13 cellular contexts compared by ENCODE assay signal in genomic region chr17:67959510-67959909, GRCh38. TPM values are rescaled to one million over a fixed set of nuclear protein-coding genes. Genes with fewer than 3 reads are reported as not detected.
DNase-seq lines count a peak whose midpoint lies in the region; FAIRE-seq and TF ChIP-seq lines count a peak whose summit lies in the region.
"Had no signal": no experiment of that assay in that cellular context is flagged by ENCODE, and none has a peak within 500 bp of the region (broad histone marks: within the 10 kb centered on the region; RNA-seq: fewer than 3 reads in every experiment).

No MANE protein-coding gene starts in this region.

- no peaks in the 10 kb centered on the region for H3K9me3 Mint-ChIP-seq in activated T-cell treated with anti-CD3 and anti-CD28 coated beads, Interleukin-2, amount 50 U/mL, for 24 hours
- no peaks in the 10 kb centered on the region for H3K9me3 Mint-ChIP-seq in glutamatergic neuron (ENCODE audit: unreplicated experiment)

- no peak for DNase-seq in activated T-cell treated with anti-CD3 and anti-CD28 coated beads, Interleukin-2, amount 50 U/mL, for 24 hours
- DNase-seq in activated T-cell treated with anti-CD3 and anti-CD28 coated beads, Interleukin-2, amount 50 U/mL, for 48 hours, result no peak
- DNase-seq in glutamatergic neuron (no peak), spleen (peak; percentile 29), NCI-H748 treated with DMSO at 0.1 percent for 48 hours (lab: John Stamatoyannopoulos, UW) (no peak), KG1 (lab: John Stamatoyannopoulos, UW) (no peak), D721Med (ENCODE audit: insufficient read length, low spot score) (no peak)
- DNase-seq: ACHN; effector CD4-positive, alpha-beta T cell; left lung; stimulated activated naive CD4-positive, alpha-beta T cell treated with Interleukin-2 at 50 U/mL for 16 hours had no signal

- H3K36me3 Mint-ChIP-seq in activated T-cell treated with anti-CD3 and anti-CD28 coated beads, Interleukin-2, amount 50 U/mL, for 24 hours (ENCODE audit: low read depth), result peaks cover 60% of the 10 kb centered on the region
- no peaks in the 10 kb centered on the region for H3K36me3 Mint-ChIP-seq in glutamatergic neuron (ENCODE audit: unreplicated experiment)

- peaks cover 20% of the 10 kb centered on the region for H3K4me1 Mint-ChIP-seq in activated T-cell treated with anti-CD3 and anti-CD28 coated beads, Interleukin-2, amount 50 U/mL, for 24 hours (ENCODE audit: low read depth)
- H3K4me1 Mint-ChIP-seq in glutamatergic neuron (ENCODE audit: low read depth, unreplicated experiment), result no peaks in the 10 kb centered on the region

- no peak for TF ChIP-seq POLR2A in spleen (IDR thresholded peaks at IDR 0.05)

- no peaks in the 10 kb centered on the region for H3K27me3 Mint-ChIP-seq in activated T-cell treated with anti-CD3 and anti-CD28 coated beads, Interleukin-2, amount 50 U/mL, for 24 hours
- peaks cover 3% of the 10 kb centered on the region for H3K27me3 Mint-ChIP-seq in glutamatergic neuron (ENCODE audit: unreplicated experiment)

- H3K4me3 ChIP-seq in HUES48 (ENCODE audit: low read depth, low read length), result no peak overlapping the region
- H3K4me3 ChIP-seq in spleen, result no peak overlapping the region
- H3K4me3 ChIP-seq: left lung had no signal

- WGBS in spleen, 5 donors, result 90 to 98% (median 95%) methylated on average over 3 of the region's 3 CpGs

- H3K27ac ChIP-seq in HUES48 (ENCODE audit: low read depth, low read length) (peak overlapping the region; percentile 45), spleen (no peak overlapping the region)
- H3K27ac ChIP-seq: left lung had no signal

- no peak for FAIRE-seq in D721Med (lab: Jason Lieb, UNC)
- FAIRE-seq: RCC 7860 had no signal

- H3K9me3 ChIP-seq in HUES48 (ENCODE audit: control insufficient read depth, insufficient read depth, low read length), result no peaks in the 10 kb centered on the region
- no peaks in the 10 kb centered on the region for H3K9me3 ChIP-seq in spleen
- H3K9me3 ChIP-seq: left lung had no signal

- no peaks in the 10 kb centered on the region for H3K4me1 ChIP-seq in HUES48 (ENCODE audit: control insufficient read depth, insufficient read depth, low read length)
- peaks cover 0 to 3% (median 0%) of the 10 kb centered on the region in 6 donors for H3K4me1 ChIP-seq in spleen

- TF ChIP-seq CTCF in glutamatergic neuron (IDR thresholded peaks at IDR 0.05; ENCODE audit: partially characterized antibody, unreplicated experiment) (no peak), spleen (IDR thresholded peaks at IDR 0.05 in 8 of 11, conservative IDR thresholded peaks at IDR 0.05 in 3 of 11) (no peak), D721Med (IDR thresholded peaks at IDR 0.05; ENCODE audit: insufficient read depth, missing control alignments) (no peak)

- no peak overlapping the region for H3K4me3 Mint-ChIP-seq in activated T-cell treated with anti-CD3 and anti-CD28 coated beads, Interleukin-2, amount 50 U/mL, for 24 hours
- no peak overlapping the region for H3K4me3 Mint-ChIP-seq in glutamatergic neuron (ENCODE audit: unreplicated experiment)

- H3K9ac ChIP-seq in HUES48 (ENCODE audit: low read depth, low read length), result no peak overlapping the region

- peaks cover 59% of the 10 kb centered on the region for H3K36me3 ChIP-seq in HUES48 (ENCODE audit: control insufficient read depth, insufficient read depth, low read length)
- peaks cover 0 to 90% (median 40%) of the 10 kb centered on the region in 6 donors for H3K36me3 ChIP-seq in spleen

- intact Hi-C loops in spleen (cut with DNase I; ENCODE audit: low total_unique reads), result no loop called here

- H3K27me3 ChIP-seq in HUES48 (ENCODE audit: control insufficient read depth, insufficient read depth, low read length) (no peaks in the 10 kb centered on the region), spleen (replicated peaks in 1 of 7) (no peaks in the 10 kb centered on the region)
- H3K27me3 ChIP-seq: left lung had no signal

- H3K27ac Mint-ChIP-seq in activated T-cell treated with anti-CD3 and anti-CD28 coated beads, Interleukin-2, amount 50 U/mL, for 24 hours, result peak overlapping the region; percentile 84
- H3K27ac Mint-ChIP-seq in glutamatergic neuron (ENCODE audit: unreplicated experiment), result peak overlapping the region; percentile 31

RNA-seq across cellular contexts. Expression of gene C17orf58, which starts 36.8 kb away (rescaled TPM):
- total RNA-seq in glutamatergic neuron (ENCODE audit: unreplicated experiment) (9.9 TPM), spleen (1 to 10 TPM; 2.5 to 9.3 (median 6.5) TPM)
- 1 to 10 TPM; 4.7 to 8.2 (median 6.7) TPM for polyA plus RNA-seq in spleen
